29 cellular contexts compared by ENCODE assay signal in the genomic region with DNA sequence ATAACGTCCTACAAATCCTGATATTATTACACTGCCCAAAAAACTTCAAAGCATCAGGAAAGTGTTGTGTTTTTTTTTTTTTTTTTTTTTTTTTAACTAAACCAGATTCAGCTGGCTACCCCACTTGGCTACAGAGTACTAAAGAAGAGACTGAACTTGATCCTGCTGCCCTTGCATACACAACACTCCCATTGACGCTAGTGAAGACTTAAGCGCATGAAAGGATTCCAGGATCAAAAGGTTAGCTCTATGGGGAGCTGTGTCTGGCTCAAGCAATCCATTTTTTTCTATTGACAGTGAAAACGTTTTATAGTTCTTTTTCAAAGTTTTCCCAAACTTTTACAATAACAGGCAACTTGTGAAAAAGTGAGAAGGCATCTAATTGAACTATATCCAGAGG.
DNase-seq lines count a peak whose midpoint lies in the region; ATAC-seq and TF ChIP-seq lines count a peak whose summit lies in the region.
"Had no signal": no experiment of that assay in that cellular context is flagged by ENCODE, and none has a peak within 500 bp of the region (broad histone marks: within the 10 kb centered on the region; RNA-seq: fewer than 3 reads in every experiment).

No MANE protein-coding gene starts in this region.

- H3K27me3 ChIP-seq in ACC112 (ENCODE audit: insufficient read depth, low read length), result no peaks in the 10 kb centered on the region
- no peaks in the 10 kb centered on the region; the same call in 1 of the 2 replicates for H3K27me3 ChIP-seq in IMR-90 (ENCODE audit: control insufficient read depth, insufficient read depth, low read length)
- no peaks in the 10 kb centered on the region for H3K27me3 ChIP-seq in neuronal stem cell (ENCODE audit: control insufficient read depth in 3 of 3, insufficient read depth in 3 of 3, low read depth in 1 of 3, low read length in 3 of 3)
- H3K27me3 ChIP-seq: cardiac muscle cell, colonic mucosa, uterus had no signal

- POLR2A ChIA-PET in IMR-90 (lab: Charles Lee; ENCODE audit: unreplicated experiment), result no interaction called here

- H3K4me3 Mint-ChIP-seq in HFFc6, result no peak overlapping the region
- H3K4me3 Mint-ChIP-seq: B cell; CD8-positive, alpha-beta T cell; nephron; stimulated activated naive CD8-positive, alpha-beta T cell treated with anti-CD3 and anti-CD28 coated beads, Interleukin-15, Interleukin-2, amounts not matched to agents 100 ng/mL and 50 ng/mL, for 24 hours had no signal

- H3K27ac ChIP-seq in ACC112 (ENCODE audit: low read depth, low read length) (0 out of 2 replicates have a peak overlapping the region, but pooled peaks have one; percentile 2), IMR-90 (ENCODE audit: insufficient read depth, low read length) (no peak overlapping the region), neuronal stem cell (replicated peaks; ENCODE audit: low read length) (no peak overlapping the region)
- H3K27ac ChIP-seq: cardiac muscle cell, colonic mucosa, uterus had no signal

- H3K4ac ChIP-seq in IMR-90 (ENCODE audit: low read depth, low read length) (no peak overlapping the region), neuronal stem cell (ENCODE audit: low read length) (no peak overlapping the region)

- H2BK15ac ChIP-seq in IMR-90 (ENCODE audit: low read depth, low read length), result no peak overlapping the region
- no peak overlapping the region for H2BK15ac ChIP-seq in neuronal stem cell (ENCODE audit: low read length)

- H2AK9ac ChIP-seq in IMR-90 (replicated peaks; ENCODE audit: low read depth, low read length, poor library complexity), result no peak overlapping the region

- H3K36me3 Mint-ChIP-seq in HFFc6 (ENCODE audit: low read depth), result no peaks in the 10 kb centered on the region
- H3K36me3 Mint-ChIP-seq: CD8-positive, alpha-beta T cell had no signal

- WGBS in IMR-90 (ENCODE audit: extremely low coverage in 2 of 2, insufficient read length in 1 of 2), 2 experiments, result no CpG with 5 or more reads among the region's 4 CpGs
- no CpG with 5 or more reads among the region's 4 CpGs for WGBS in neuronal stem cell (ENCODE audit: extremely low coverage in 2 of 2, insufficient read length in 2 of 2, insufficient replicate concordance in 1 of 2), 2 donors

- dilution Hi-C loops in IMR-90 (cut with HindIII; ENCODE audit: low sequenced_read_pairs, unreplicated experiment), result no loop called here

- H4K5ac ChIP-seq in IMR-90 (ENCODE audit: low read depth, low read length), result peak overlapping the region; percentile 6; the same call in 1 of the 2 replicates

- H2BK12ac ChIP-seq in neuronal stem cell (ENCODE audit: low read length), result no peak overlapping the region

- H4K20me1 ChIP-seq in IMR-90 (ENCODE audit: insufficient read depth, low read length), result no peaks in the 10 kb centered on the region

- H3K4me3 ChIP-seq in ACC112 (ENCODE audit: low read depth, low read length) (no peak overlapping the region), IMR-90 (ENCODE audit: insufficient read depth, low read depth, low read length) (no peak overlapping the region), neuronal stem cell (ENCODE audit: low read length in 2 of 2) (no peak overlapping the region)
- H3K4me3 ChIP-seq: cardiac muscle cell, colonic mucosa, uterus had no signal

- no peak overlapping the region for H4K8ac ChIP-seq in IMR-90 (ENCODE audit: low read depth in 2 of 2, low read length in 2 of 2)
- H4K8ac ChIP-seq in neuronal stem cell (ENCODE audit: low read depth, low read length), result no peak overlapping the region

- H3K4me1 Mint-ChIP-seq in HFFc6 (ENCODE audit: low read depth), result peaks cover 26% of the 10 kb centered on the region

- H2BK20ac ChIP-seq in IMR-90 (ENCODE audit: low read depth, low read length), result no peak overlapping the region

- no peaks in the 10 kb centered on the region for H3K9me3 ChIP-seq in IMR-90 (ENCODE audit: control insufficient read depth, insufficient read depth, low read length)
- H3K9me3 ChIP-seq in neuronal stem cell (replicated peaks in 1 of 2; ENCODE audit: control insufficient read depth in 2 of 2, insufficient read depth in 1 of 2, low read depth in 1 of 2, low read length in 2 of 2), result no peaks in the 10 kb centered on the region
- H3K9me3 ChIP-seq: colonic mucosa, uterus had no signal

- H2AK5ac ChIP-seq in IMR-90 (ENCODE audit: low read depth, low read length) (no peak overlapping the region), neuronal stem cell (ENCODE audit: low read depth, low read length) (no peak overlapping the region)

- peaks cover 34% of the 10 kb centered on the region for H3K4me1 ChIP-seq in ACC112 (ENCODE audit: control insufficient read depth, insufficient read depth, low read length, unreplicated experiment)
- H3K4me1 ChIP-seq in IMR-90 (ENCODE audit: control insufficient read depth, insufficient read depth, low read length), result peaks cover 3% of the 10 kb centered on the region
- peaks cover 0 to 25% of the 10 kb centered on the region in 2 donors for H3K4me1 ChIP-seq in neuronal stem cell (ENCODE audit: control insufficient read depth in 2 of 2, insufficient read depth in 1 of 2, low read depth in 1 of 2, low read length in 2 of 2)
- H3K4me1 ChIP-seq: colonic mucosa, uterus had no signal

- H3K9me1 ChIP-seq in IMR-90 (ENCODE audit: insufficient read depth, low read length), result no peaks in the 10 kb centered on the region

- no TSS peak for BruUV-seq in IMR-90 (replicated peaks; lab: Mats Ljungman, UMichigan)

- ATAC-seq in IMR-90 (ENCODE audit: low read depth) (no peak; the same call in 1 of the 2 replicates), HG03139 (IDR thresholded peaks at IDR 0.05; ENCODE audit: unreplicated experiment) (no peak)
- ATAC-seq: activated naive CD4-positive, alpha-beta T cell treated with anti-CD3 and anti-CD28 coated beads, Interleukin-2, amount 50 U/mL, for 72 hours; CD8-positive, alpha-beta T cell had no signal

- H3K14ac ChIP-seq in IMR-90 (replicated peaks; ENCODE audit: low read depth, low read length), result no peak overlapping the region
- H3K14ac ChIP-seq in neuronal stem cell (ENCODE audit: low read length), result no peak overlapping the region

- no peak overlapping the region for H3K27ac Mint-ChIP-seq in HFFc6
- H3K27ac Mint-ChIP-seq: activated naive CD4-positive, alpha-beta T cell treated with anti-CD3 and anti-CD28 coated beads, Interleukin-2, amount 50 U/mL, for 72 hours; B cell; CD8-positive, alpha-beta T cell; nephron; stimulated activated naive CD8-positive, alpha-beta T cell treated with anti-CD3 and anti-CD28 coated beads, Interleukin-15, Interleukin-2, amounts not matched to agents 100 ng/mL and 50 ng/mL, for 24 hours had no signal

- no peaks in the 10 kb centered on the region for H3K79me1 ChIP-seq in IMR-90 (ENCODE audit: low read depth in 1 of 2, low read length in 2 of 2)
- H3K79me1 ChIP-seq in neuronal stem cell (ENCODE audit: low read depth, low read length), result no peaks in the 10 kb centered on the region

- TF ChIP-seq RAD21 in IMR-90 (IDR thresholded peaks at IDR 0.05; ENCODE audit: low read length), result no peak

- TF ChIP-seq POLR2A in IMR-90 (IDR thresholded peaks at IDR 0.05; ENCODE audit: low read depth, low read length), result no peak

- no peaks in the 10 kb centered on the region for H3K79me2 ChIP-seq in ACC112 (ENCODE audit: control insufficient read depth, insufficient read depth, low read length, unreplicated experiment)

- DNase-seq in IMR-90, result no peak
- DNase-seq in fibroblast of the conjunctiva (ENCODE audit: low read depth), result peak; percentile 12
- DNase-seq in neuronal stem cell (ENCODE audit: low spot score), result no peak
- DNase-seq in activated CD4-positive, CD25-positive, alpha-beta regulatory T cell treated with anti-CD3 and anti-CD28 coated beads, Interleukin-2, amount 50 U/mL, for 72 hours, result no peak
- no peak for DNase-seq in HFFc6
- no peak for DNase-seq in midbrain (lab: John Stamatoyannopoulos, UW)
- DNase-seq: activated CD4-positive, alpha-beta T cell treated with anti-CD3 and anti-CD28 coated beads for 48 hours; CD8-positive, alpha-beta T cell; colonic mucosa; effector CD4-positive, alpha-beta T cell; glutamatergic neuron; GOT3; Kasumi-1; MV-4-11; NCI-H1436 treated with DMSO at 0.1 percent for 48 hours; NCI-H446 treated with DMSO at 0.1 percent for 48 hours; NCI-H774; SIG-M5; stimulated activated CD8-positive, alpha-beta memory T cell treated with anti-CD3 and anti-CD28 coated beads, Interleukin-4, amount 100 ng/mL, for 48 hours; SW 1271; T-helper 9 cell; uterus had no signal

- H3K27me3 Mint-ChIP-seq in HFFc6 (ENCODE audit: insufficient read depth), result peaks cover 7% of the 10 kb centered on the region
- H3K27me3 Mint-ChIP-seq: B cell; stimulated activated naive CD8-positive, alpha-beta T cell treated with anti-CD3 and anti-CD28 coated beads, Interleukin-15, Interleukin-2, amounts not matched to agents 100 ng/mL and 50 ng/mL, for 24 hours had no signal

- no peaks in the 10 kb centered on the region for H3K36me3 ChIP-seq in ACC112 (ENCODE audit: insufficient read depth, low read length)
- H3K36me3 ChIP-seq in IMR-90 (ENCODE audit: control insufficient read depth, insufficient read depth, low read length), result no peaks in the 10 kb centered on the region
- H3K36me3 ChIP-seq in neuronal stem cell (replicated peaks in 1 of 2; ENCODE audit: control insufficient read depth in 2 of 2, insufficient read depth in 2 of 2, low read length in 2 of 2), result no peaks in the 10 kb centered on the region
- H3K36me3 ChIP-seq: cardiac muscle cell, colonic mucosa, uterus had no signal

- CTCF ChIA-PET in IMR-90 (lab: Yijun Ruan, JAX), result interaction anchor here (0.6 kb wide), 1 partner anchor 235 kb away, joined by 3 read pairs; no protein-coding TSS in a partner anchor

- H2BK5ac ChIP-seq in IMR-90 (ENCODE audit: low read depth, low read length, poor library complexity, severe bottlenecking), result no peak overlapping the region
- no peak overlapping the region for H2BK5ac ChIP-seq in neuronal stem cell (ENCODE audit: low read length)

- TF ChIP-seq CTCF in IMR-90 (conservative IDR thresholded peaks at IDR 0.05; ENCODE audit: low read depth, low read length) (no peak), HFFc6 (IDR thresholded peaks at IDR 0.05) (no peak)

- intact Hi-C loops in IMR-90 (cut with micrococcal nuclease), result no loop called here

- 0 out of 2 replicates have a peak overlapping the region, but pooled peaks have one; percentile 3 for H3K18ac ChIP-seq in IMR-90 (ENCODE audit: low read depth, low read length)
- H3K18ac ChIP-seq in neuronal stem cell (ENCODE audit: low read length), result no peak overlapping the region

- no peak overlapping the region for H3K56ac ChIP-seq in IMR-90 (ENCODE audit: extremely low read depth, insufficient read depth, low read length)

- H2AFZ ChIP-seq in ACC112 (ENCODE audit: low read length, unreplicated experiment) (no peak overlapping the region), IMR-90 (replicated peaks; ENCODE audit: low read length, poor library complexity) (no peak overlapping the region), neuronal stem cell (ENCODE audit: low read length) (peak overlapping the region; percentile 60)

- no peak overlapping the region for H3K4me2 ChIP-seq in IMR-90 (ENCODE audit: low read depth, low read length)
- H3K4me2 ChIP-seq in neuronal stem cell (ENCODE audit: insufficient read depth, low read length, poor library complexity, severe bottlenecking), result no peak overlapping the region

- H2BK120ac ChIP-seq in IMR-90 (ENCODE audit: low read depth, low read length) (no peak overlapping the region), neuronal stem cell (ENCODE audit: low read depth, low read length) (no peak overlapping the region)

- H3K9me3 Mint-ChIP-seq in HFFc6, result no peaks in the 10 kb centered on the region
- H3K9me3 Mint-ChIP-seq: activated naive CD4-positive, alpha-beta T cell treated with anti-CD3 and anti-CD28 coated beads, Interleukin-2, amount 50 U/mL, for 72 hours; CD8-positive, alpha-beta T cell; nephron; stimulated activated naive CD8-positive, alpha-beta T cell treated with anti-CD3 and anti-CD28 coated beads, Interleukin-15, Interleukin-2, amounts not matched to agents 100 ng/mL and 50 ng/mL, for 24 hours had no signal

- in situ Hi-C loops in IMR-90 (cut with MboI; ENCODE audit: low sequenced_read_pairs), result no loop called here

- H3K23ac ChIP-seq in IMR-90 (ENCODE audit: low read depth, low read length), result no peak overlapping the region
- H3K23ac ChIP-seq in neuronal stem cell (ENCODE audit: low read depth, low read length, poor library complexity), result no peak overlapping the region

- no peak overlapping the region for H3K9ac ChIP-seq in IMR-90 (ENCODE audit: low read depth, low read length)
- H3K9ac ChIP-seq in neuronal stem cell (ENCODE audit: low read depth, low read length, poor library complexity), result no peak overlapping the region

- H4K91ac ChIP-seq in IMR-90 (ENCODE audit: insufficient read depth, low read depth, low read length), result no peak overlapping the region
- H4K91ac ChIP-seq in neuronal stem cell (ENCODE audit: low read depth, low read length, poor library complexity), result no peak overlapping the region
